ENCODE assay signal across 8 cellular contexts in genomic region chr16:71288890-71289731, GRCh38. TPM values are rescaled to one million over a fixed set of nuclear protein-coding genes. Genes with fewer than 3 reads are reported as not detected.
DNase-seq lines count a peak whose midpoint lies in the region; ATAC-seq, FAIRE-seq and TF ChIP-seq lines count a peak whose summit lies in the region.

Gene CMTR2 (minus strand): TSS chr16:71289402. CDS start chr16:71285920, 3,482 bp downstream.

- peaks cover 9% of the 10 kb centered on the region for H3K36me3 Mint-ChIP-seq in progenitor cell of endocrine pancreas (ENCODE audit: insufficient read depth)

- FAIRE-seq in GM12892 (lab: Jason Lieb, UNC): peak; percentile 99

- TF ChIP-seq CTCF in progenitor cell of endocrine pancreas (IDR thresholded peaks at IDR 0.05; ENCODE audit: unreplicated experiment): no peak

- ATAC-seq in HG02852 (IDR thresholded peaks at IDR 0.05; ENCODE audit: unreplicated experiment) (peak; percentile 88), left cardiac atrium (peak; percentile 99)

- H3K9me3 Mint-ChIP-seq in progenitor cell of endocrine pancreas (ENCODE audit: low read depth): no peaks in the 10 kb centered on the region

- H3K27me3 Mint-ChIP-seq in progenitor cell of endocrine pancreas: no peaks in the 10 kb centered on the region

- DNase-seq in GM12892 (ENCODE audit: insufficient read length) (peak; percentile 89), NCI-H146 (lab: John Stamatoyannopoulos, UW) (peak; percentile 96), T-helper 1 cell (peak; percentile 71 to 96 (median 76)), amniotic epithelial cell (ENCODE audit: low read depth) (peak; percentile 95), left cardiac atrium (peak; percentile 97), progenitor cell of endocrine pancreas (ENCODE audit: low spot score, unreplicated experiment) (peak; percentile 93), ureter (ENCODE audit: low spot score) (peak; percentile 94)

- H3K4me3 Mint-ChIP-seq in progenitor cell of endocrine pancreas (ENCODE audit: low read depth): peak within 1 kb of the TSS; percentile 79

- intact Hi-C loops in left cardiac atrium (cut with DNase I): loop anchor here in 1 of 2 donors (10.0 kb wide), 1 partner anchor 176 kb away; the partner anchor contains the start of gene ZNF23

- peaks cover 17% of the 10 kb centered on the region for H3K4me1 Mint-ChIP-seq in progenitor cell of endocrine pancreas (ENCODE audit: low read depth)

- peak within 1 kb of the TSS; percentile 95 for H3K27ac Mint-ChIP-seq in progenitor cell of endocrine pancreas

- TF ChIP-seq POLR2A in GM12892 (IDR thresholded peaks at IDR 0.05; ENCODE audit: low read depth, low read length): peak; percentile 95

RNA-seq across cellular contexts. Expression of gene CMTR2, which starts in this region (rescaled TPM):
- polyA plus RNA-seq in GM12892 (2012; ENCODE audit: missing spikeins): 21.0 TPM
- total RNA-seq in left cardiac atrium (10 to 100 TPM; 10.4 to 11.3 TPM), progenitor cell of endocrine pancreas (31.4 and 31.7 TPM in 2 replicates), ureter (27.7 TPM)

Comparison
In these comparisons a context has a peak if more than half of its experiments do, and no peak if none do; other contexts are left out.
1. Peak in every context shown above with its lines: DNase-seq and ATAC-seq.